8 cellular contexts compared by ENCODE assay signal in genomic region chr1:110339040-110339426, GRCh38. TPM values are rescaled to one million over a fixed set of nuclear protein-coding genes. Genes with fewer than 3 reads are reported as not detected.
DNase-seq lines count a peak whose midpoint lies in the region; ATAC-seq and TF ChIP-seq lines count a peak whose summit lies in the region.

Gene RBM15, plus strand, starts transcription at chr1:110339377. Its CDS starts 29 bp downstream, at chr1:110339406.

- peaks cover 0 to 59% (median 16%) of the 10 kb centered on the region in 4 donors for H3K4me1 ChIP-seq in right lobe of liver

- H3K27ac ChIP-seq in C4-2B (peak within 1 kb of the TSS; percentile 94), right lobe of liver (peak within 1 kb of the TSS; percentile 95 to 99 (median 98))

- DNase-seq in NCI-H774 (lab: John Stamatoyannopoulos, UW) = peak; percentile 99
- DNase-seq in activated CD4-positive, alpha-beta T cell treated with anti-CD3 and anti-CD28 coated beads, Interleukin-2, amount 50 U/mL, for 48 hours = peak; percentile 93 to 96
- peak; percentile 98 for DNase-seq in ecto neural progenitor cell (ENCODE audit: low spot score)
- DNase-seq in right lobe of liver = peak; percentile 97 to 99 (median 98)
- DNase-seq in stimulated activated CD4-positive, alpha-beta T cell treated with anti-CD3 and anti-CD28 coated beads, Interleukin-4, amount 100 ng/mL, for 24 hours = peak; percentile 98

- intact Hi-C loops in right lobe of liver (cut with DNase I) = loop anchor here in 1 of 2 donors (5.0 kb wide), 1 partner anchor 68 kb away; the partner anchor contains the start of gene LAMTOR5

- peak; percentile 73 for ATAC-seq in GM19455 (IDR thresholded peaks at IDR 0.05; ENCODE audit: unreplicated experiment)
- ATAC-seq in HG03575 (IDR thresholded peaks at IDR 0.05; ENCODE audit: extremely low read depth, insufficient number of reproducible peaks, low FRiP score, unreplicated experiment) = peak; percentile 64
- ATAC-seq in right lobe of liver = peak; percentile 66 to 85 (median 78)

- peaks cover 0 to 10% (median 3%) of the 10 kb centered on the region in 4 donors for H3K36me3 ChIP-seq in right lobe of liver

- TF ChIP-seq POLR2A in right lobe of liver (IDR thresholded peaks at IDR 0.05) = no peak

- 0% methylated on average over 18 of the region's 19 CpGs for WGBS in right lobe of liver (ENCODE audit: insufficient coverage, low coverage, low lambda C conversion rate, missing lambda C conversion rate)

- no peaks in the 10 kb centered on the region for H3K27me3 ChIP-seq in right lobe of liver

- H3K9me3 ChIP-seq in right lobe of liver = no peaks in the 10 kb centered on the region

- H3K4me3 ChIP-seq in right lobe of liver = peak within 1 kb of the TSS; percentile 84 to 96 (median 96)

- TF ChIP-seq CTCF in C4-2B (conservative IDR thresholded peaks at IDR 0.05) (no peak), right lobe of liver (IDR thresholded peaks at IDR 0.05) (no peak)

RNA-seq across cellular contexts. Expression of gene RBM15, which starts in this region (rescaled TPM):
- total RNA-seq in right lobe of liver = 10 to 100 TPM in 5 of 6 experiments, 1 to 10 TPM in 1; 8.9 to 15.1 (median 12.2) TPM

Comparison
In these comparisons a context has a peak if more than half of its experiments do, and no peak if none do; other contexts are left out.
1. Peak in every context shown above with its lines: DNase-seq, ATAC-seq, H3K4me3 ChIP-seq and H3K27ac ChIP-seq.